ENCODE assay signal across 9 cellular contexts in the genomic region with DNA sequence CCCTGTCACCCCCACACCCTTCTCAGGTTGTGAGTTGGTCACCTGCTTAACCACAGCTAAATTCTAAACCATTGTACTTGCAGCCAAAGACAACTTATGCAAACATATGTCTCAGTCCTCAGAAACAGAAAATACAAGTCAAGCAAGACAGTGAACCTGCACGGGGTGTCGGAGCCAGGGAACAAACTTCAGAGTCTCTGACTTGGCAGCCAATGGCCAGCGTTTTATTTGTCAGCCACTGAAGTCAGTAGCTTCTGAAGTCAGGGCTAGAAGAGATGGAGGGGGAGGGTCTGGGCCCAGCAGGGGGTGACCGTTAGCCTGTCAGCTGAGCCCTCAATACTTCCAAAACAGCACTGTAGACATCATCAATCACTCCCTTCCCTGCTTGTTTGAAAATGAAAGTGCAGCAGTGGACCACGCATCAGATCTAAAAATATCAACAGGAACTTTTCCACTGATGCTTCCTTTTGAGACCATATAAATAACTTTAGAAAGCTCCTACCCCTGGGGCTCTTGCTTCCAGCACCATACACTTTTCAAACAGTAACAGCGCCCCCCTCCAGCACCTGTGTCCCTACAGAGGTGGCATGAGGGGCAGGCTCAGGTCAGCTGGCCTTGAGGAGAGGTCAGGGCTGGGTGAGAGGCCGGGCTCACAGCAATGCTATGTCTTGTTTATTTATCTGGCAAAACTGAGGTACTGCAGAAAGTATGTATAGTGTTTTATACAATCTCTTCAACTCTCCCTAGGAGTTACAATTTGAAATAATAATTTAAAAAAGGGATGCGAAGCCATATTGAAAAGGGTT.
A peak's percentile ranks its signal among the peaks of the same experiment; 100 is the strongest.
DNase-seq lines count a peak whose midpoint lies in the region; ATAC-seq, FAIRE-seq and TF ChIP-seq lines count a peak whose summit lies in the region.
"Had no signal": no experiment of that assay in that cellular context is flagged by ENCODE, and none has a peak within 500 bp of the region (broad histone marks: within the 10 kb centered on the region; RNA-seq: fewer than 3 reads in every experiment).

No MANE protein-coding gene starts in this region.

- H3K27me3 Mint-ChIP-seq in Calu3 (ENCODE audit: unreplicated experiment), result peaks cover 28% of the 10 kb centered on the region

- ATAC-seq in GM21390 (IDR thresholded peaks at IDR 0.05; ENCODE audit: unreplicated experiment) (peak; percentile 79), gastroesophageal sphincter (no peak)

- intact Hi-C loops in Calu3 (cut with micrococcal nuclease; ENCODE audit: unreplicated experiment) (no loop called here), mammary epithelial cell (cut with micrococcal nuclease) (no loop called here)

- no peaks in the 10 kb centered on the region for H3K9me3 Mint-ChIP-seq in Calu3 (ENCODE audit: low read depth, unreplicated experiment)

- dilution Hi-C loops in mammary epithelial cell (cut with HindIII; ENCODE audit: low sequenced_read_pairs), result no loop called here

- peaks cover 0 to 6% (median 0%) of the 10 kb centered on the region in 3 donors for H3K9me3 ChIP-seq in gastroesophageal sphincter
- no peaks in the 10 kb centered on the region for H3K9me3 ChIP-seq in mammary epithelial cell (replicated peaks; ENCODE audit: insufficient read depth, low read length)
- H3K9me3 ChIP-seq in smooth muscle cell (replicated peaks; ENCODE audit: low read depth), result no peaks in the 10 kb centered on the region

- no peaks in the 10 kb centered on the region for H3K36me3 Mint-ChIP-seq in Calu3 (ENCODE audit: insufficient read depth, unreplicated experiment)

- no peak for DNase-seq in Calu3
- DNase-seq in LNCaP clone FGC (ENCODE audit: low read depth), result peak; percentile 59
- DNase-seq in cerebellar nuclear complex (lab: John Stamatoyannopoulos, UW), result no peak
- no peak for DNase-seq in H54 (ENCODE audit: insufficient read length, low spot score)
- DNase-seq in mammary epithelial cell, result no peak
- DNase-seq in smooth muscle cell (lab: John Stamatoyannopoulos, UW; ENCODE audit: unreplicated experiment), result no peak
- DNase-seq: NCI-H1092 treated with DMSO at 0.1 percent for 48 hours had no signal

- H2AFZ ChIP-seq in mammary epithelial cell (ENCODE audit: low read depth, low read length) (no peak overlapping the region), smooth muscle cell (ENCODE audit: low read depth) (no peak overlapping the region)

- TF ChIP-seq POLR2A in gastroesophageal sphincter (IDR thresholded peaks at IDR 0.05) (no peak), H54 (IDR thresholded peaks at IDR 0.05; ENCODE audit: low read depth, low read length) (no peak)

- H3K9ac ChIP-seq in mammary epithelial cell (ENCODE audit: insufficient read depth, low read length), result no peak overlapping the region
- no peak overlapping the region for H3K9ac ChIP-seq in smooth muscle cell (ENCODE audit: low read depth)

- H3K4me1 ChIP-seq in gastroesophageal sphincter, result peaks cover 0 to 14% (median 4%) of the 10 kb centered on the region in 3 donors
- no peaks in the 10 kb centered on the region for H3K4me1 ChIP-seq in mammary epithelial cell (ENCODE audit: insufficient read depth, low read length)
- no peaks in the 10 kb centered on the region for H3K4me1 ChIP-seq in smooth muscle cell (ENCODE audit: low read depth)

- 10 to 22% methylated on average over 6 to 7 of the region's 8 CpGs for WGBS in gastroesophageal sphincter (ENCODE audit: low coverage in 1 of 2), 2 donors
- 46% methylated on average over 6 of the region's 8 CpGs for WGBS in mammary epithelial cell (ENCODE audit: low coverage, missing lambda C conversion rate)
- 76% methylated on average over 8 of the region's 8 CpGs for WGBS in smooth muscle cell (ENCODE audit: low lambda C conversion rate)

- no peak for TF ChIP-seq EP300 in gastroesophageal sphincter (IDR thresholded peaks at IDR 0.05)

- peak overlapping the region; percentile 13; the same call in 1 of the 2 replicates for H3K4me3 ChIP-seq in LNCaP clone FGC (ENCODE audit: low read depth, low read length)
- peak overlapping the region; percentile 28 to 33 for H3K4me3 ChIP-seq in gastroesophageal sphincter
- no peak overlapping the region for H3K4me3 ChIP-seq in mammary epithelial cell (replicated peaks in 1 of 3; ENCODE audit: insufficient read depth in 1 of 3, low read depth in 2 of 3, low read length in 3 of 3)
- no peak overlapping the region for H3K4me3 ChIP-seq in smooth muscle cell

- no peaks in the 10 kb centered on the region for H3K4me1 Mint-ChIP-seq in Calu3 (ENCODE audit: low read depth, unreplicated experiment)

- H3K36me3 ChIP-seq in gastroesophageal sphincter (no peaks in the 10 kb centered on the region), mammary epithelial cell (ENCODE audit: insufficient read depth, low read length) (no peaks in the 10 kb centered on the region), smooth muscle cell (ENCODE audit: low read depth) (no peaks in the 10 kb centered on the region)

- H3F3A ChIP-seq in smooth muscle cell (ENCODE audit: low read depth), result no peaks in the 10 kb centered on the region

- BruUV-seq in Calu3 (replicated peaks; lab: Mats Ljungman, UMichigan), result no TSS peak
- BruUV-seq in mammary epithelial cell (replicated peaks; lab: Mats Ljungman, UMichigan), result no TSS peak

- H3K79me2 ChIP-seq in mammary epithelial cell (ENCODE audit: insufficient read depth, low read length) (no peaks in the 10 kb centered on the region), smooth muscle cell (ENCODE audit: low read depth) (no peaks in the 10 kb centered on the region)

- CTCF ChIA-PET in Calu3 (lab: Charles Lee), result no interaction called here
- CTCF ChIA-PET in mammary epithelial cell (lab: Charles Lee; ENCODE audit: low non-redundant PET), result no interaction called here

- no peaks in the 10 kb centered on the region for H4K20me1 ChIP-seq in mammary epithelial cell (ENCODE audit: insufficient read depth, low read length)
- no peaks in the 10 kb centered on the region for H4K20me1 ChIP-seq in smooth muscle cell (ENCODE audit: low read depth)

- no peak for FAIRE-seq in H54 (lab: Jason Lieb, UNC)

- H3K27ac ChIP-seq in gastroesophageal sphincter, result peak overlapping the region in 3 of 4 donors; percentile 2 to 56 (median 33)
- no peak overlapping the region for H3K27ac ChIP-seq in mammary epithelial cell (ENCODE audit: insufficient read depth, low read depth, low read length)
- H3K27ac ChIP-seq in smooth muscle cell (ENCODE audit: low read depth), result no peak overlapping the region

- H3K27me3 ChIP-seq in gastroesophageal sphincter (no peaks in the 10 kb centered on the region), mammary epithelial cell (ENCODE audit: insufficient read depth, low read length) (no peaks in the 10 kb centered on the region), smooth muscle cell (ENCODE audit: low read depth) (no peaks in the 10 kb centered on the region)

- no peak overlapping the region for H3K27ac Mint-ChIP-seq in Calu3 (ENCODE audit: unreplicated experiment)

- no peak for TF ChIP-seq CTCF in Calu3 (IDR thresholded peaks at IDR 0.05; ENCODE audit: unreplicated experiment)
- no peak for TF ChIP-seq CTCF in LNCaP clone FGC (IDR thresholded peaks at IDR 0.05; ENCODE audit: control insufficient read depth, extremely low read depth, insufficient read depth)
- no peak for TF ChIP-seq CTCF in gastroesophageal sphincter (IDR thresholded peaks at IDR 0.05)
- no peak for TF ChIP-seq CTCF in mammary epithelial cell (conservative IDR thresholded peaks at IDR 0.05 in 1 of 2, IDR thresholded peaks at IDR 0.05 in 1 of 2; ENCODE audit: extremely low read depth in 1 of 2, insufficient read depth in 1 of 2, low read depth in 1 of 2, low read length in 2 of 2)
- TF ChIP-seq CTCF in smooth muscle cell (IDR thresholded peaks at IDR 0.05; ENCODE audit: borderline replicate concordance, insufficient read depth, poor library complexity, severe bottlenecking), result no peak

- peak overlapping the region; percentile 30 for H3K4me3 Mint-ChIP-seq in Calu3 (ENCODE audit: low read depth, unreplicated experiment)

- H3K4me2 ChIP-seq in mammary epithelial cell (ENCODE audit: insufficient read depth, low read depth, low read length), result no peak overlapping the region
- no peak overlapping the region for H3K4me2 ChIP-seq in smooth muscle cell

- in situ Hi-C loops in mammary epithelial cell (cut with MboI; ENCODE audit: low sequenced_read_pairs in 2 of 2), result loop anchor here in 1 of 2 donors (25.0 kb wide), 1 partner anchor 111 kb away; no protein-coding TSS in a partner anchor

Comparison
In these comparisons a context has a peak if more than half of its experiments do, and no peak if none do; other contexts are left out.
1. H3K4me3 ChIP-seq: peak in LNCaP clone FGC (single experiment) and gastroesophageal sphincter (2 of 2); none in mammary epithelial cell (0 of 3) and smooth muscle cell (single experiment).
2. H3K27ac ChIP-seq: peak in gastroesophageal sphincter (3 of 4); none in mammary epithelial cell (single experiment) and smooth muscle cell (single experiment).